ENCODE assay signal across 8 cellular contexts in genomic region chr14:99271951-99272668, GRCh38. TPM values are rescaled to one million over a fixed set of nuclear protein-coding genes. Genes with fewer than 3 reads are reported as not detected.
A peak's percentile ranks its signal among the peaks of the same experiment; 100 is the strongest.
DNase-seq lines count a peak whose midpoint lies in the region; ATAC-seq and TF ChIP-seq lines count a peak whose summit lies in the region.

Gene BCL11B (minus strand): TSS chr14:99272197. CDS start chr14:99271218, 979 bp downstream.

- no peaks in the 10 kb centered on the region for H3K9me1 ChIP-seq in IMR-90 (ENCODE audit: insufficient read depth, low read length)

- in situ Hi-C loops in IMR-90 (cut with MboI; ENCODE audit: low sequenced_read_pairs) (no loop called here), Panc1 (cut with HindIII; ENCODE audit: low pct_unique_long_range_greater_than_20kb, low sequenced_read_pairs) (no loop called here)

- 1% methylated on average over 27 of the region's 51 CpGs; no CpG with 5 or more reads in 1 of the 2 experiments for WGBS in IMR-90 (ENCODE audit: extremely low coverage in 2 of 2, insufficient read length in 1 of 2), 2 experiments

- H3K9ac ChIP-seq in IMR-90 (ENCODE audit: low read depth, low read length) (no peak within 1 kb of the TSS), fibroblast of lung (ENCODE audit: insufficient read depth, low read length) (no peak within 1 kb of the TSS)

- no peaks in the 10 kb centered on the region for H3K79me2 ChIP-seq in fibroblast of lung (ENCODE audit: control insufficient read depth, insufficient read depth, low read length)

- H3K4me3 ChIP-seq in IMR-90 (ENCODE audit: insufficient read depth, low read depth, low read length) = peak within 1 kb of the TSS; percentile 19
- H3K4me3 ChIP-seq in Panc1 (ENCODE audit: low read depth in 2 of 2, low read length in 2 of 2) = peak within 1 kb of the TSS; percentile 44 to 57
- H3K4me3 ChIP-seq in fibroblast of lung (replicated peaks in 1 of 4; ENCODE audit: control extremely low read depth in 1 of 4, insufficient read depth in 1 of 4, low read depth in 3 of 4, low read length in 4 of 4) = peak within 1 kb of the TSS; percentile 27 to 63 (median 44)
- H3K4me3 ChIP-seq in neuron (ENCODE audit: low read length) = peak within 1 kb of the TSS; percentile 37

- no peaks in the 10 kb centered on the region for H3K36me3 ChIP-seq in IMR-90 (ENCODE audit: control insufficient read depth, insufficient read depth, low read length)
- H3K36me3 ChIP-seq in Panc1 (ENCODE audit: control insufficient read depth, insufficient read depth, low read length) = no peaks in the 10 kb centered on the region
- H3K36me3 ChIP-seq in fibroblast of lung (ENCODE audit: control insufficient read depth, insufficient read depth, low read length) = no peaks in the 10 kb centered on the region
- no peaks in the 10 kb centered on the region for H3K36me3 ChIP-seq in neuron (ENCODE audit: insufficient read depth, low read length)

- CTCF ChIA-PET in IMR-90 (lab: Yijun Ruan, JAX) = no interaction called here
- CTCF ChIA-PET in Panc1 (lab: Charles Lee) = interaction anchor here (0.7 kb wide), 1 partner anchor 88 kb away, joined by 5 read pairs; no protein-coding TSS in a partner anchor

- no peak within 1 kb of the TSS for H4K8ac ChIP-seq in IMR-90 (ENCODE audit: low read depth in 2 of 2, low read length in 2 of 2)

- no peaks in the 10 kb centered on the region for H3K79me1 ChIP-seq in IMR-90 (ENCODE audit: low read depth in 1 of 2, low read length in 2 of 2)

- dilution Hi-C loops in IMR-90 (cut with HindIII; ENCODE audit: low sequenced_read_pairs, unreplicated experiment) = no loop called here

- no peak within 1 kb of the TSS for H2BK15ac ChIP-seq in IMR-90 (ENCODE audit: low read depth, low read length)

- no peak within 1 kb of the TSS for H3K27ac ChIP-seq in IMR-90 (ENCODE audit: insufficient read depth, low read length)
- no peak within 1 kb of the TSS for H3K27ac ChIP-seq in Panc1 (ENCODE audit: low read length)
- no peak within 1 kb of the TSS for H3K27ac ChIP-seq in fibroblast of lung (ENCODE audit: insufficient read depth, low read length)

- no peaks in the 10 kb centered on the region for H4K20me1 ChIP-seq in IMR-90 (ENCODE audit: insufficient read depth, low read length)
- no peaks in the 10 kb centered on the region for H4K20me1 ChIP-seq in fibroblast of lung (ENCODE audit: control insufficient read depth, extremely low read depth, insufficient read depth, low read length)

- no peaks in the 10 kb centered on the region for H3K9me3 ChIP-seq in IMR-90 (ENCODE audit: control insufficient read depth, insufficient read depth, low read length)
- H3K9me3 ChIP-seq in Panc1 (ENCODE audit: control insufficient read depth, insufficient read depth, low read depth, low read length) = no peaks in the 10 kb centered on the region
- no peaks in the 10 kb centered on the region for H3K9me3 ChIP-seq in fibroblast of lung (ENCODE audit: control insufficient read depth, insufficient read depth, low read depth, low read length)
- no peaks in the 10 kb centered on the region for H3K9me3 ChIP-seq in neuron (ENCODE audit: low read length)

- BruUV-seq in IMR-90 (replicated peaks; lab: Mats Ljungman, UMichigan) (no TSS peak), Panc1 (replicated peaks; lab: Mats Ljungman, UMichigan) (no TSS peak)

- no peak within 1 kb of the TSS for H2BK120ac ChIP-seq in IMR-90 (ENCODE audit: low read depth, low read length)

- H3K4me2 ChIP-seq in IMR-90 (ENCODE audit: low read depth, low read length) (peak within 1 kb of the TSS; percentile 78), fibroblast of lung (ENCODE audit: extremely low read depth, insufficient read depth, low read length) (peak within 1 kb of the TSS; percentile 80)

- H3K14ac ChIP-seq in IMR-90 (replicated peaks; ENCODE audit: low read depth, low read length) = no peak within 1 kb of the TSS

- H3K27me3 ChIP-seq in IMR-90 (ENCODE audit: control insufficient read depth, insufficient read depth, low read length) (peaks cover 65% of the 10 kb centered on the region), Panc1 (ENCODE audit: control insufficient read depth, insufficient read depth, low read length) (peaks cover 20% of the 10 kb centered on the region; the same call in 1 of the 2 replicates), fibroblast of lung (ENCODE audit: control insufficient read depth, insufficient read depth, low read length) (peaks cover 46% of the 10 kb centered on the region), neuron (ENCODE audit: insufficient read depth, low read length) (peaks cover 65% of the 10 kb centered on the region)

- no peak within 1 kb of the TSS for H3K23ac ChIP-seq in IMR-90 (ENCODE audit: low read depth, low read length)

- no peak within 1 kb of the TSS for H4K91ac ChIP-seq in IMR-90 (ENCODE audit: insufficient read depth, low read depth, low read length)

- no peak within 1 kb of the TSS for H2BK20ac ChIP-seq in IMR-90 (ENCODE audit: low read depth, low read length)

- DNase-seq in D341Med (ENCODE audit: low spot score) = peak; percentile 75
- peak; percentile 66 for DNase-seq in IMR-90
- DNase-seq in Panc1 (ENCODE audit: low read depth, low spot score) = no peak
- peak; percentile 90 to 91 for DNase-seq in activated T-cell treated with anti-CD3 and anti-CD28 coated beads, Interleukin-2, amount 50 U/mL, for 48 hours
- peak; percentile 82 to 83 for DNase-seq in fibroblast of lung (ENCODE audit: low read depth in 2 of 2)
- peak; percentile 66 for DNase-seq in superior temporal gyrus (ENCODE audit: extremely low spot score)

- H3K4ac ChIP-seq in IMR-90 (ENCODE audit: low read depth, low read length) = no peak within 1 kb of the TSS

- TF ChIP-seq CTCF in IMR-90 (conservative IDR thresholded peaks at IDR 0.05; ENCODE audit: low read depth, low read length) = peak; percentile 42
- peak; percentile 76 for TF ChIP-seq CTCF in Panc1 (IDR thresholded peaks at IDR 0.05)
- TF ChIP-seq CTCF in fibroblast of lung (conservative IDR thresholded peaks at IDR 0.05 in 1 of 2, IDR thresholded peaks at IDR 0.05 in 1 of 2; ENCODE audit: low read depth in 1 of 2, low read length in 2 of 2) = peak; percentile 28 to 61

- POLR2A ChIA-PET in IMR-90 (lab: Charles Lee; ENCODE audit: unreplicated experiment) = no interaction called here
- POLR2A ChIA-PET in Panc1 (lab: Charles Lee) = no interaction called here

- intact Hi-C loops in IMR-90 (cut with micrococcal nuclease) (no loop called here), Panc1 (cut with micrococcal nuclease; ENCODE audit: unreplicated experiment) (no loop called here)

- TF ChIP-seq POLR2A in IMR-90 (IDR thresholded peaks at IDR 0.05; ENCODE audit: low read depth, low read length) = no peak

- H3K4me1 ChIP-seq in IMR-90 (ENCODE audit: control insufficient read depth, insufficient read depth, low read length) (peaks cover 1% of the 10 kb centered on the region; the same call in 1 of the 2 replicates), Panc1 (ENCODE audit: control insufficient read depth, insufficient read depth, low read length) (peaks cover 2% of the 10 kb centered on the region; the same call in 1 of the 2 replicates), fibroblast of lung (ENCODE audit: control insufficient read depth, extremely low read depth, insufficient read depth, low read length) (no peaks in the 10 kb centered on the region), neuron (ENCODE audit: insufficient read depth, low read length) (peaks cover 26% of the 10 kb centered on the region)

- H2AFZ ChIP-seq in IMR-90 (replicated peaks; ENCODE audit: low read length, poor library complexity) = peak within 1 kb of the TSS; percentile 81
- no peak within 1 kb of the TSS for H2AFZ ChIP-seq in fibroblast of lung (ENCODE audit: low read length)
- H2AFZ ChIP-seq in neuron (ENCODE audit: low read depth, low read length) = peak within 1 kb of the TSS; percentile 52

- no peak within 1 kb of the TSS for H2BK5ac ChIP-seq in IMR-90 (ENCODE audit: low read depth, low read length, poor library complexity, severe bottlenecking)

- H4K5ac ChIP-seq in IMR-90 (ENCODE audit: low read depth, low read length) = no peak within 1 kb of the TSS

- ATAC-seq in GM21515 (IDR thresholded peaks at IDR 0.05; ENCODE audit: unreplicated experiment) = peak; percentile 72
- peak; percentile 77 for ATAC-seq in IMR-90 (ENCODE audit: low read depth)
- ATAC-seq in Panc1 = peak; percentile 74

- H3K18ac ChIP-seq in IMR-90 (ENCODE audit: low read depth, low read length) = no peak within 1 kb of the TSS

- TF ChIP-seq RAD21 in IMR-90 (IDR thresholded peaks at IDR 0.05; ENCODE audit: low read length) = peak; percentile 42; the same call in 1 of the 2 replicates

- no peak within 1 kb of the TSS for H2AK9ac ChIP-seq in IMR-90 (replicated peaks; ENCODE audit: low read depth, low read length, poor library complexity)

- no peak within 1 kb of the TSS for H2AK5ac ChIP-seq in IMR-90 (ENCODE audit: low read depth, low read length)

- H3K56ac ChIP-seq in IMR-90 (ENCODE audit: extremely low read depth, insufficient read depth, low read length) = no peak within 1 kb of the TSS

TF ChIP-seq in IMR-90, 13 proteins besides CTCF, POLR2A, EP300 and RAD21 (continues in another document):
- TF ChIP-seq FOS (IDR thresholded peaks at IDR 0.05; ENCODE audit: low read depth, low read length) (no peak), CEBPB (IDR thresholded peaks at IDR 0.05; ENCODE audit: low read depth, low read length) (no peak), RCOR1 (IDR thresholded peaks at IDR 0.05; ENCODE audit: insufficient replicate concordance, low read length) (no peak), MAFK (IDR thresholded peaks at IDR 0.05; ENCODE audit: low read depth, low read length) (no peak), RFX5 (IDR thresholded peaks at IDR 0.05; ENCODE audit: low read depth, low read length) (no peak), BHLHE40 (IDR thresholded peaks at IDR 0.05; ENCODE audit: low read depth, low read length) (no peak), ELK1 (IDR thresholded peaks at IDR 0.05; ENCODE audit: borderline replicate concordance, low read depth, low read length) (no peak)

RNA-seq across cellular contexts. Expression of gene BCL11B, which starts in this region (rescaled TPM):
- total RNA-seq in IMR-90 (2012; rRNA removed) (under 0.01 TPM in 2 replicates), Panc1 (2021; ENCODE audit: unreplicated experiment) (0.23 TPM), fibroblast of lung (under 0.01 TPM in 2 replicates)
- polyA plus RNA-seq in IMR-90 (2012; rRNA removed) (not detected in 2 replicates), fibroblast of lung (not detected in 2 replicates)
- under 0.01 and 0.01 TPM in 2 replicates for polyA plus RNA-seq in IMR-90 (2012; cell fraction: cytosol; rRNA removed)
- not detected in 2 replicates for polyA plus RNA-seq in IMR-90 (2012; cell fraction: nucleus; rRNA removed; ENCODE audit: low replicate concordance)
- not detected for polyA plus RNA-seq in Panc1 (2012; ENCODE audit: insufficient read length)
- not detected in 2 replicates for polyA plus RNA-seq in fibroblast of lung (2012)
- not detected in 2 replicates for polyA minus RNA-seq in fibroblast of lung (ENCODE audit: low replicate concordance)

Comparison
In these comparisons a context has a peak if more than half of its experiments do, and no peak if none do; other contexts are left out.
1. Peak in DNase-seq, ATAC-seq, H3K4me3 ChIP-seq and H3K4me2 ChIP-seq in IMR-90; RNA of the gene not detected or under 1 TPM.
2. Peak in ATAC-seq and H3K4me3 ChIP-seq in Panc1; RNA of the gene not detected or under 1 TPM.
3. Peak in DNase-seq, H3K4me3 ChIP-seq and H3K4me2 ChIP-seq in fibroblast of lung; RNA of the gene not detected or under 1 TPM.